In genomic region chr16:88811850-88812736, GRCh38 we compare ENCODE assay signal across 1 cellular context.
TF ChIP-seq lines count a peak whose summit lies in the region.

Gene APRT, minus strand, starts transcription at chr16:88811928. Its CDS starts 29 bp downstream, at chr16:88811899.

TF ChIP-seq in HepG2, 621 proteins besides CTCF, POLR2A, EP300 and RAD21 (continued from another document and continues in another):
- TF ChIP-seq NFKBIZ (CRISPR knock-in tag; IDR thresholded peaks at IDR 0.05), result no peak; the same call in 1 of the 2 replicates
- no peak for TF ChIP-seq ZNF766 (CRISPR knock-in tag; IDR thresholded peaks at IDR 0.05; ENCODE audit: borderline replicate concordance)
- TF ChIP-seq BATF2 (CRISPR knock-in tag; IDR thresholded peaks at IDR 0.05), result peak; percentile 96; the same call in 1 of the 2 replicates
- TF ChIP-seq TFE3 (CRISPR knock-in tag; IDR thresholded peaks at IDR 0.05), result peak; percentile 46
- TF ChIP-seq SMARCE1 (IDR thresholded peaks at IDR 0.05; ENCODE audit: borderline replicate concordance), result no peak
- TF ChIP-seq ZNF432 (CRISPR knock-in tag; IDR thresholded peaks at IDR 0.05; ENCODE audit: borderline replicate concordance), result no peak
- TF ChIP-seq ZNF776 (CRISPR knock-in tag; IDR thresholded peaks at IDR 0.05), result no peak; the same call in 1 of the 2 replicates
- TF ChIP-seq ZFP37 (CRISPR knock-in tag; IDR thresholded peaks at IDR 0.05; ENCODE audit: borderline replicate concordance), result no peak
- TF ChIP-seq AFF4 (CRISPR knock-in tag; IDR thresholded peaks at IDR 0.05), result 0 out of 2 replicates have a peak, but pooled peaks have one; percentile 47
- TF ChIP-seq GABPB1 (CRISPR knock-in tag; IDR thresholded peaks at IDR 0.05), result peak; percentile 88
- peak; percentile 42 for TF ChIP-seq PTBP1 (IDR thresholded peaks at IDR 0.05; ENCODE audit: low read depth, low read length, poor library complexity, severe bottlenecking)
- TF ChIP-seq MLX (CRISPR knock-in tag; IDR thresholded peaks at IDR 0.05), result no peak
- TF ChIP-seq IRX3 (CRISPR knock-in tag; IDR thresholded peaks at IDR 0.05; ENCODE audit: borderline replicate concordance, low read depth), result no peak; the same call in 1 of the 2 replicates
- peak; percentile 63; the same call in 1 of the 2 replicates for TF ChIP-seq CBX5 (CRISPR knock-in tag; IDR thresholded peaks at IDR 0.05; ENCODE audit: borderline replicate concordance)
- peak; percentile 56; the same call in 1 of the 2 replicates for TF ChIP-seq MEIS1 (CRISPR knock-in tag; IDR thresholded peaks at IDR 0.05; ENCODE audit: borderline replicate concordance)
- TF ChIP-seq PHF21A (CRISPR knock-in tag; IDR thresholded peaks at IDR 0.05), result peak; percentile 85
- TF ChIP-seq CENPT (CRISPR knock-in tag; IDR thresholded peaks at IDR 0.05; ENCODE audit: low read depth), result peak; percentile 94; the same call in 1 of the 2 replicates
- no peak for TF ChIP-seq PPARG (CRISPR knock-in tag; conservative IDR thresholded peaks at IDR 0.05)
- TF ChIP-seq HBP1 (CRISPR knock-in tag; IDR thresholded peaks at IDR 0.05; ENCODE audit: low read depth), result 0 out of 2 replicates have a peak, but pooled peaks have one; percentile 9
- no peak for TF ChIP-seq TGIF2 (CRISPR knock-in tag; IDR thresholded peaks at IDR 0.05)
- no peak for TF ChIP-seq TCF7L2 (IDR thresholded peaks at IDR 0.05; ENCODE audit: low read depth, low read length)
- TF ChIP-seq KAT2B (IDR thresholded peaks at IDR 0.05; ENCODE audit: borderline replicate concordance, low read depth, low read length), result no peak
- 0 out of 2 replicates have a peak, but pooled peaks have one; percentile 9 for TF ChIP-seq NCOA2 (CRISPR knock-in tag; IDR thresholded peaks at IDR 0.05)
- TF ChIP-seq HMGA1 (CRISPR knock-in tag; conservative IDR thresholded peaks at IDR 0.05), result no peak
- TF ChIP-seq EZH2 (conservative IDR thresholded peaks at IDR 0.05; ENCODE audit: low read depth, low read length), result no peak
- TF ChIP-seq HNRNPLL (IDR thresholded peaks at IDR 0.05; ENCODE audit: low read depth, low read length, poor library complexity, severe bottlenecking), result peak; percentile 69
- TF ChIP-seq FUBP1 (CRISPR knock-in tag; IDR thresholded peaks at IDR 0.05; ENCODE audit: borderline replicate concordance), result no peak; the same call in 1 of the 2 replicates
- TF ChIP-seq TCF12 (IDR thresholded peaks at IDR 0.05), result no peak
- peak; percentile 94 for TF ChIP-seq TCF12 (CRISPR knock-in tag; IDR thresholded peaks at IDR 0.05)
- peak; percentile 57; the same call in 1 of the 2 replicates for TF ChIP-seq ZNF335 (CRISPR knock-in tag; IDR thresholded peaks at IDR 0.05)
- peak; percentile 80 for TF ChIP-seq ZNF276 (CRISPR knock-in tag; IDR thresholded peaks at IDR 0.05; ENCODE audit: low read depth)
- TF ChIP-seq TBX3 (IDR thresholded peaks at IDR 0.05; ENCODE audit: borderline replicate concordance), result no peak
- no peak for TF ChIP-seq NFRKB (IDR thresholded peaks at IDR 0.05)
- peak; percentile 46; the same call in 1 of the 2 replicates for TF ChIP-seq SKIL (CRISPR knock-in tag; IDR thresholded peaks at IDR 0.05; ENCODE audit: borderline replicate concordance)
- no peak for TF ChIP-seq ZC3H4 (CRISPR knock-in tag; IDR thresholded peaks at IDR 0.05; ENCODE audit: borderline replicate concordance)
- 0 out of 2 replicates have a peak, but pooled peaks have one; percentile 79 for TF ChIP-seq YEATS2 (CRISPR knock-in tag; IDR thresholded peaks at IDR 0.05; ENCODE audit: borderline replicate concordance)
- no peak for TF ChIP-seq NFIB (CRISPR knock-in tag; IDR thresholded peaks at IDR 0.05; ENCODE audit: borderline replicate concordance)
- 0 out of 2 replicates have a peak, but pooled peaks have one; percentile 24 for TF ChIP-seq ZNF720 (CRISPR knock-in tag; IDR thresholded peaks at IDR 0.05)
- no peak for TF ChIP-seq ZNF839 (CRISPR knock-in tag; IDR thresholded peaks at IDR 0.05; ENCODE audit: borderline replicate concordance)
- peak; percentile 50 for TF ChIP-seq ZNF589 (CRISPR knock-in tag; conservative IDR thresholded peaks at IDR 0.05)
- TF ChIP-seq NFAT5 (CRISPR knock-in tag; IDR thresholded peaks at IDR 0.05), result no peak
- no peak; the same call in 1 of the 2 replicates for TF ChIP-seq FOXO1 (CRISPR knock-in tag; IDR thresholded peaks at IDR 0.05)
- peak; percentile 86 for TF ChIP-seq EED (CRISPR knock-in tag; IDR thresholded peaks at IDR 0.05)
- TF ChIP-seq ZNF501 (CRISPR knock-in tag; IDR thresholded peaks at IDR 0.05), result peak; percentile 82; the same call in 1 of the 2 replicates
